15 cellular contexts compared by ENCODE assay signal in the genomic region with DNA sequence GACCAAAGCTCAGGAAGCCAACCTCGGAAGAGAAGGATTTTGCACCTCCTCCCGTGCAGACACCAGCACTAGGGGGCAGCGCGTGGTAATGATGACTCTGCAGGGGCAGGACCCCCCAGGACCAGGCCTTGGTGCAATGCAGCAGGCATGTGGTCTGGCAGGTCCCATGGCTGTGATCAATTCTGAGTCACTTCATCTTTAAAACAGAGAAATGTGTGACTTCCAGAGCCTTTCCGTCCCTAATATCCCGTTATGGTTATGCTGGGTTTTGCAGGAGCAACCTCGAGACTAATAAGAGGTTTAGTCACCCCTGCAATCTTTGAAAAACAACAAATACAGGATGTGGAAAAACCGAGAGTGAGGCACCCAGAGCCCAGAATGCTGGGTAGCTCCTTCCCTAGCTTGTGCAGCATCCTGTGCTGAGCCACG. TPM values are rescaled to one million over a fixed set of nuclear protein-coding genes. Genes with fewer than 3 reads are reported as not detected.
DNase-seq lines count a peak whose midpoint lies in the region; ATAC-seq and TF ChIP-seq lines count a peak whose summit lies in the region.
"Had no signal": no experiment of that assay in that cellular context is flagged by ENCODE, and none has a peak within 500 bp of the region (broad histone marks: within the 10 kb centered on the region; RNA-seq: fewer than 3 reads in every experiment).

No MANE protein-coding gene starts in this region.

- no peak for ATAC-seq in HG02884 (IDR thresholded peaks at IDR 0.05; ENCODE audit: unreplicated experiment)
- ATAC-seq in GM21515 (IDR thresholded peaks at IDR 0.05; ENCODE audit: unreplicated experiment), result no peak

- H3F3A ChIP-seq in neural progenitor cell (ENCODE audit: low read depth), result no peaks in the 10 kb centered on the region

- H3K9me3 Mint-ChIP-seq in neural progenitor cell, result no peaks in the 10 kb centered on the region

- TF ChIP-seq CTCF in neural progenitor cell (IDR thresholded peaks at IDR 0.05), result peak; percentile 39

- H3K27ac Mint-ChIP-seq in neural progenitor cell, result no peak overlapping the region

- H3K36me3 ChIP-seq in neural progenitor cell, result no peaks in the 10 kb centered on the region

- no peak overlapping the region for H3K9ac ChIP-seq in neural progenitor cell

- H3K4me1 Mint-ChIP-seq in neural progenitor cell, result no peaks in the 10 kb centered on the region

- H3K27me3 Mint-ChIP-seq in neural progenitor cell (ENCODE audit: insufficient read depth, low read depth), result peaks cover 4% of the 10 kb centered on the region

- DNase-seq in Daoy (ENCODE audit: low read depth), result peak; percentile 91
- DNase-seq in LHCN-M2 (ENCODE audit: low read depth), result peak; percentile 98
- DNase-seq in dermis blood vessel endothelial cell, result peak; percentile 72
- DNase-seq in neural progenitor cell (ENCODE audit: low spot score), result no peak
- no peak for DNase-seq in NCI-H1436 (lab: John Stamatoyannopoulos, UW)
- DNase-seq in NCI-H2171 treated with DMSO at 0.1 percent for 48 hours (lab: John Stamatoyannopoulos, UW), result no peak
- DNase-seq: amniotic stem cell, DMS53, esophagus squamous epithelium, mammary epithelial cell, NCI-H446, right cardiac atrium had no signal

- H3K79me2 ChIP-seq in neural progenitor cell (ENCODE audit: low read depth), result no peaks in the 10 kb centered on the region

- no peak overlapping the region for H3K4me3 ChIP-seq in neural progenitor cell
- H3K4me3 ChIP-seq: esophagus squamous epithelium had no signal

- no peak overlapping the region for H2AFZ ChIP-seq in neural progenitor cell (replicated peaks)

- no peaks in the 10 kb centered on the region for H3K27me3 ChIP-seq in neural progenitor cell

- no peak overlapping the region for H3K4me3 Mint-ChIP-seq in neural progenitor cell

- no peaks in the 10 kb centered on the region for H3K9me3 ChIP-seq in neural progenitor cell (ENCODE audit: low read depth)
- H3K9me3 ChIP-seq: esophagus squamous epithelium had no signal

- H3K27ac ChIP-seq in neural progenitor cell, result no peak overlapping the region
- H3K27ac ChIP-seq: esophagus squamous epithelium had no signal

- H3K36me3 Mint-ChIP-seq in neural progenitor cell, result peaks cover 10% of the 10 kb centered on the region

- H3K4me2 ChIP-seq in neural progenitor cell, result no peak overlapping the region

- H3K4me1 ChIP-seq in neural progenitor cell, result no peaks in the 10 kb centered on the region
- H3K4me1 ChIP-seq: esophagus squamous epithelium had no signal

- H4K20me1 ChIP-seq in neural progenitor cell (ENCODE audit: low read depth), result no peaks in the 10 kb centered on the region

RNA-seq across cellular contexts. Expression of a gene that starts 30.2 kb away (rescaled TPM):
- not detected in 2 replicates for total RNA-seq in Daoy (2014; rRNA removed; shearing (Covaris generic))
- total RNA-seq in LHCN-M2 (2014; rRNA removed) (0.06 TPM in 1 of 2 replicates, not detected in the other), dermis blood vessel endothelial cell (not detected in 2 replicates), neural progenitor cell (ENCODE audit: low replicate concordance) (not detected in 2 replicates)
- not detected for polyA plus RNA-seq in LHCN-M2 (2012)
- total RNA-seq: activated CD8-positive, alpha-beta memory T cell treated with anti-CD3 and anti-CD28 coated beads for 36 hours; esophagus squamous epithelium; mammary epithelial cell; right cardiac atrium had no signal
- polyA plus RNA-seq: mammary epithelial cell, right cardiac atrium had no signal

Comparison
In these comparisons a context has a peak if more than half of its experiments do, and no peak if none do; other contexts are left out.
1. DNase-seq: peak in Daoy (single experiment), LHCN-M2 (single experiment) and dermis blood vessel endothelial cell (single experiment); none in neural progenitor cell (single experiment), NCI-H1436 (single experiment) and NCI-H2171 treated with DMSO at 0.1 percent for 48 hours (single experiment).